ENCODE assay signal across 1 cellular context in genomic region chr11:57571631-57572030, GRCh38.
TF ChIP-seq lines count a peak whose summit lies in the region.

No MANE protein-coding gene starts in this region.

TF ChIP-seq in HepG2, 621 proteins besides CTCF, POLR2A, EP300 and RAD21:
- no peak for TF ChIP-seq ZNF496 (CRISPR knock-in tag; IDR thresholded peaks at IDR 0.05; ENCODE audit: insufficient replicate concordance)
- no peak for TF ChIP-seq ZHX1 (CRISPR knock-in tag; IDR thresholded peaks at IDR 0.05; ENCODE audit: low read depth)
- TF ChIP-seq MXI1 (IDR thresholded peaks at IDR 0.05; ENCODE audit: borderline replicate concordance, low read depth, low read length), result no peak
- TF ChIP-seq, protein P1, sequence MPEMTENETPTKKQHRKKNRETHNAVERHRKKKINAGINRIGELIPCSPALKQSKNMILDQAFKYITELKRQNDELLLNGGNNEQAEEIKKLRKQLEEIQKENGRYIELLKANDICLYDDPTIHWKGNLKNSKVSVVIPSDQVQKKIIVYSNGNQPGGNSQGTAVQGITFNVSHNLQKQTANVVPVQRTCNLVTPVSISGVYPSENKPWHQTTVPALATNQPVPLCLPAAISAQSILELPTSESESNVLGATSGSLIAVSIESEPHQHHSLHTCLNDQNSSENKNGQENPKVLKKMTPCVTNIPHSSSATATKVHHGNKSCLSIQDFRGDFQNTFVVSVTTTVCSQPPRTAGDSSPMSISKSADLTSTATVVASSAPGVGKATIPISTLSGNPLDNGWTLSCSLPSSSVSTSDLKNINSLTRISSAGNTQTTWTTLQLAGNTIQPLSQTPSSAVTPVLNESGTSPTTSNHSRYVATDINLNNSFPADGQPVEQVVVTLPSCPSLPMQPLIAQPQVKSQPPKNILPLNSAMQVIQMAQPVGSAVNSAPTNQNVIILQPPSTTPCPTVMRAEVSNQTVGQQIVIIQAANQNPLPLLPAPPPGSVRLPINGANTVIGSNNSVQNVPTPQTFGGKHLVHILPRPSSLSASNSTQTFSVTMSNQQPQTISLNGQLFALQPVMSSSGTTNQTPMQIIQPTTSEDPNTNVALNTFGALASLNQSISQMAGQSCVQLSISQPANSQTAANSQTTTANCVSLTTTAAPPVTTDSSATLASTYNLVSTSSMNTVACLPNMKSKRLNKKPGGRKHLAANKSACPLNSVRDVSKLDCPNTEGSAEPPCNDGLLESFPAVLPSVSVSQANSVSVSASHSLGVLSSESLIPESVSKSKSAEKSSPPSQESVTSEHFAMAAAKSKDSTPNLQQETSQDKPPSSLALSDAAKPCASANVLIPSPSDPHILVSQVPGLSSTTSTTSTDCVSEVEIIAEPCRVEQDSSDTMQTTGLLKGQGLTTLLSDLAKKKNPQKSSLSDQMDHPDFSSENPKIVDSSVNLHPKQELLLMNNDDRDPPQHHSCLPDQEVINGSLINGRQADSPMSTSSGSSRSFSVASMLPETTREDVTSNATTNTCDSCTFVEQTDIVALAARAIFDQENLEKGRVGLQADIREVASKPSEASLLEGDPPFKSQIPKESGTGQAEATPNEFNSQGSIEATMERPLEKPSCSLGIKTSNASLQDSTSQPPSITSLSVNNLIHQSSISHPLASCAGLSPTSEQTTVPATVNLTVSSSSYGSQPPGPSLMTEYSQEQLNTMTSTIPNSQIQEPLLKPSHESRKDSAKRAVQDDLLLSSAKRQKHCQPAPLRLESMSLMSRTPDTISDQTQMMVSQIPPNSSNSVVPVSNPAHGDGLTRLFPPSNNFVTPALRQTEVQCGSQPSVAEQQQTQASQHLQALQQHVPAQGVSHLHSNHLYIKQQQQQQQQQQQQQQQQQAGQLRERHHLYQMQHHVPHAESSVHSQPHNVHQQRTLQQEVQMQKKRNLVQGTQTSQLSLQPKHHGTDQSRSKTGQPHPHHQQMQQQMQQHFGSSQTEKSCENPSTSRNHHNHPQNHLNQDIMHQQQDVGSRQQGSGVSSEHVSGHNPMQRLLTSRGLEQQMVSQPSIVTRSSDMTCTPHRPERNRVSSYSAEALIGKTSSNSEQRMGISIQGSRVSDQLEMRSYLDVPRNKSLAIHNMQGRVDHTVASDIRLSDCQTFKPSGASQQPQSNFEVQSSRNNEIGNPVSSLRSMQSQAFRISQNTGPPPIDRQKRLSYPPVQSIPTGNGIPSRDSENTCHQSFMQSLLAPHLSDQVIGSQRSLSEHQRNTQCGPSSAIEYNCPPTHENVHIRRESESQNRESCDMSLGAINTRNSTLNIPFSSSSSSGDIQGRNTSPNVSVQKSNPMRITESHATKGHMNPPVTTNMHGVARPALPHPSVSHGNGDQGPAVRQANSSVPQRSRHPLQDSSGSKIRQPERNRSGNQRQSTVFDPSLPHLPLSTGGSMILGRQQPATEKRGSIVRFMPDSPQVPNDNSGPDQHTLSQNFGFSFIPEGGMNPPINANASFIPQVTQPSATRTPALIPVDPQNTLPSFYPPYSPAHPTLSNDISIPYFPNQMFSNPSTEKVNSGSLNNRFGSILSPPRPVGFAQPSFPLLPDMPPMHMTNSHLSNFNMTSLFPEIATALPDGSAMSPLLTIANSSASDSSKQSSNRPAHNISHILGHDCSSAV (CRISPR knock-in tag; IDR thresholded peaks at IDR 0.05; ENCODE audit: borderline replicate concordance), result no peak
- no peak for TF ChIP-seq NCOA5 (CRISPR knock-in tag; IDR thresholded peaks at IDR 0.05)
- no peak for TF ChIP-seq FOXC1 (CRISPR knock-in tag; IDR thresholded peaks at IDR 0.05; ENCODE audit: borderline replicate concordance)
- TF ChIP-seq TBX3 (IDR thresholded peaks at IDR 0.05; ENCODE audit: borderline replicate concordance), result no peak
- TF ChIP-seq, protein P2, sequence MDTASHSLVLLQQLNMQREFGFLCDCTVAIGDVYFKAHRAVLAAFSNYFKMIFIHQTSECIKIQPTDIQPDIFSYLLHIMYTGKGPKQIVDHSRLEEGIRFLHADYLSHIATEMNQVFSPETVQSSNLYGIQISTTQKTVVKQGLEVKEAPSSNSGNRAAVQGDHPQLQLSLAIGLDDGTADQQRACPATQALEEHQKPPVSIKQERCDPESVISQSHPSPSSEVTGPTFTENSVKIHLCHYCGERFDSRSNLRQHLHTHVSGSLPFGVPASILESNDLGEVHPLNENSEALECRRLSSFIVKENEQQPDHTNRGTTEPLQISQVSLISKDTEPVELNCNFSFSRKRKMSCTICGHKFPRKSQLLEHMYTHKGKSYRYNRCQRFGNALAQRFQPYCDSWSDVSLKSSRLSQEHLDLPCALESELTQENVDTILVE (CRISPR knock-in tag; IDR thresholded peaks at IDR 0.05), result no peak
- TF ChIP-seq MATR3 (CRISPR knock-in tag; IDR thresholded peaks at IDR 0.05), result no peak
- TF ChIP-seq SRSF1 (optimal IDR thresholded peaks at IDR 0.05; ENCODE audit: low read depth, low read length), result no peak
- TF ChIP-seq, protein P3, sequence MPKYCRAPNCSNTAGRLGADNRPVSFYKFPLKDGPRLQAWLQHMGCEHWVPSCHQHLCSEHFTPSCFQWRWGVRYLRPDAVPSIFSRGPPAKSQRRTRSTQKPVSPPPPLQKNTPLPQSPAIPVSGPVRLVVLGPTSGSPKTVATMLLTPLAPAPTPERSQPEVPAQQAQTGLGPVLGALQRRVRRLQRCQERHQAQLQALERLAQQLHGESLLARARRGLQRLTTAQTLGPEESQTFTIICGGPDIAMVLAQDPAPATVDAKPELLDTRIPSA (CRISPR knock-in tag; IDR thresholded peaks at IDR 0.05; ENCODE audit: borderline replicate concordance), result no peak
